ENCODE assay signal across 19 cellular contexts in genomic region chr6:142408409-142408808, GRCh38.
DNase-seq lines count a peak whose midpoint lies in the region; ATAC-seq and TF ChIP-seq lines count a peak whose summit lies in the region.
"Had no signal": no experiment of that assay in that cellular context is flagged by ENCODE, and none has a peak within 500 bp of the region (broad histone marks: within the 10 kb centered on the region; RNA-seq: fewer than 3 reads in every experiment).

No MANE protein-coding gene starts in this region.

- no peak overlapping the region for H3K27ac Mint-ChIP-seq in endothelial cell (ENCODE audit: unreplicated experiment)
- no peak overlapping the region for H3K27ac Mint-ChIP-seq in neural crest cell (ENCODE audit: unreplicated experiment)
- H3K27ac Mint-ChIP-seq: activated CD4-positive, alpha-beta T cell treated with anti-CD3 and anti-CD28 coated beads, Interleukin-2, amount 10 ng/mL, durations not matched to agents 24 days and 14 days; dendritic cell treated with granulocyte-macrophage colony-stimulating factor and Interleukin-4, amounts not matched to agents 40 ng/mL and 50 ng/mL, for 4 days; naive B cell had no signal

- intact Hi-C loops in dorsolateral prefrontal cortex (cut with DNase I), result no loop called here

- no peaks in the 10 kb centered on the region for H3F3A ChIP-seq in DOHH2 (ENCODE audit: control insufficient read depth, insufficient read depth)

- no peaks in the 10 kb centered on the region for H3K4me1 ChIP-seq in DOHH2 (ENCODE audit: control insufficient read depth, low read length)

- no peaks in the 10 kb centered on the region for H3K79me2 ChIP-seq in DOHH2 (ENCODE audit: control insufficient read depth, low read length)

- H3K36me3 ChIP-seq in DOHH2 (ENCODE audit: control insufficient read depth, low read length), result no peaks in the 10 kb centered on the region

- DNase-seq in OCI-M1 (lab: John Stamatoyannopoulos, UW), result peak; percentile 38
- DNase-seq in endothelial cell (ENCODE audit: low spot score), result no peak
- no peak for DNase-seq in neural crest cell (ENCODE audit: low read depth, low spot score)
- no peak for DNase-seq in NCI-H2227 treated with DMSO at 0.1 percent for 48 hours (lab: John Stamatoyannopoulos, UW)
- no peak for DNase-seq in dorsolateral prefrontal cortex
- DNase-seq: activated CD4-positive, alpha-beta T cell treated with anti-CD3 and anti-CD28 coated beads, Interleukin-2, amount 10 ng/mL, durations not matched to agents 24 days and 14 days; left colon; mesenchymal stem cell; naive B cell; NCI-H1092; NCI-H2081; NCI-H446 treated with DMSO at 0.1 percent for 48 hours; right cardiac atrium; substantia nigra had no signal

- H3K27ac ChIP-seq in DOHH2 (ENCODE audit: low read depth, low read length) (no peak overlapping the region), dorsolateral prefrontal cortex (no peak overlapping the region)
- H3K27ac ChIP-seq: RWPE1 had no signal

- no peaks in the 10 kb centered on the region for H3K9me3 ChIP-seq in DOHH2 (ENCODE audit: control insufficient read depth, insufficient read depth, low read length)

- no peak overlapping the region for H3K4me3 Mint-ChIP-seq in endothelial cell (ENCODE audit: unreplicated experiment)
- H3K4me3 Mint-ChIP-seq in neural crest cell, result no peak overlapping the region
- H3K4me3 Mint-ChIP-seq: activated CD4-positive, alpha-beta T cell treated with anti-CD3 and anti-CD28 coated beads, Interleukin-2, amount 10 ng/mL, durations not matched to agents 24 days and 14 days; dendritic cell treated with granulocyte-macrophage colony-stimulating factor and Interleukin-4, amounts not matched to agents 40 ng/mL and 50 ng/mL, for 4 days; naive B cell had no signal

- H3K4me3 ChIP-seq in DOHH2 (ENCODE audit: low read length), result no peak overlapping the region
- no peak overlapping the region for H3K4me3 ChIP-seq in dorsolateral prefrontal cortex

- H3K36me3 Mint-ChIP-seq in endothelial cell (ENCODE audit: low read depth, unreplicated experiment) (no peaks in the 10 kb centered on the region), neural crest cell (ENCODE audit: low read depth) (no peaks in the 10 kb centered on the region)
- H3K36me3 Mint-ChIP-seq: naive B cell had no signal

- H3K9me2 ChIP-seq in DOHH2 (replicated peaks; ENCODE audit: control insufficient read depth, low read length), result no peaks in the 10 kb centered on the region

- ATAC-seq in GM18511 (IDR thresholded peaks at IDR 0.05; ENCODE audit: unreplicated experiment), result no peak
- no peak for ATAC-seq in HG03354 (IDR thresholded peaks at IDR 0.05; ENCODE audit: poor library complexity, severe bottlenecking, unreplicated experiment)
- ATAC-seq: left colon, right cardiac atrium had no signal

- H3K27me3 ChIP-seq in DOHH2 (ENCODE audit: control insufficient read depth, low read length) (no peaks in the 10 kb centered on the region), dorsolateral prefrontal cortex (no peaks in the 10 kb centered on the region)

- H3K4me2 ChIP-seq in DOHH2 (ENCODE audit: low read length), result no peak overlapping the region

- H3K27me3 Mint-ChIP-seq in endothelial cell (ENCODE audit: unreplicated experiment) (no peaks in the 10 kb centered on the region), neural crest cell (ENCODE audit: low read depth) (no peaks in the 10 kb centered on the region)
- H3K27me3 Mint-ChIP-seq: dendritic cell treated with granulocyte-macrophage colony-stimulating factor and Interleukin-4, amounts not matched to agents 40 ng/mL and 50 ng/mL, for 4 days; naive B cell had no signal

- H3K4me1 Mint-ChIP-seq in endothelial cell (ENCODE audit: unreplicated experiment), result no peaks in the 10 kb centered on the region
- peaks cover 7% of the 10 kb centered on the region for H3K4me1 Mint-ChIP-seq in neural crest cell
- H3K4me1 Mint-ChIP-seq: naive B cell had no signal

- H4K20me1 ChIP-seq in DOHH2 (ENCODE audit: control insufficient read depth, insufficient read depth, low read depth, low read length), result no peaks in the 10 kb centered on the region

- TF ChIP-seq CTCF in DOHH2 (IDR thresholded peaks at IDR 0.05; ENCODE audit: low read depth, low read length, poor library complexity, severe bottlenecking) (peak; percentile 15), endothelial cell (IDR thresholded peaks at IDR 0.05; ENCODE audit: unreplicated experiment) (peak; percentile 41), neural crest cell (conservative IDR thresholded peaks at IDR 0.05) (peak; percentile 39), dorsolateral prefrontal cortex (IDR thresholded peaks at IDR 0.05 in 54 of 56, conservative IDR thresholded peaks at IDR 0.05 in 2 of 56; ENCODE audit: low read depth in 1 of 56, partially characterized antibody in 56 of 56) (peak in 3 of 56 donors; percentile 12 to 26 (median 15))

- H3K9me3 Mint-ChIP-seq in endothelial cell (ENCODE audit: unreplicated experiment), result no peaks in the 10 kb centered on the region
- H3K9me3 Mint-ChIP-seq in neural crest cell, result no peaks in the 10 kb centered on the region
- H3K9me3 Mint-ChIP-seq: dendritic cell treated with granulocyte-macrophage colony-stimulating factor and Interleukin-4, amounts not matched to agents 40 ng/mL and 50 ng/mL, for 4 days; naive B cell had no signal
